Comparison of ENCODE assay signal across 14 cellular contexts in the genomic region with DNA sequence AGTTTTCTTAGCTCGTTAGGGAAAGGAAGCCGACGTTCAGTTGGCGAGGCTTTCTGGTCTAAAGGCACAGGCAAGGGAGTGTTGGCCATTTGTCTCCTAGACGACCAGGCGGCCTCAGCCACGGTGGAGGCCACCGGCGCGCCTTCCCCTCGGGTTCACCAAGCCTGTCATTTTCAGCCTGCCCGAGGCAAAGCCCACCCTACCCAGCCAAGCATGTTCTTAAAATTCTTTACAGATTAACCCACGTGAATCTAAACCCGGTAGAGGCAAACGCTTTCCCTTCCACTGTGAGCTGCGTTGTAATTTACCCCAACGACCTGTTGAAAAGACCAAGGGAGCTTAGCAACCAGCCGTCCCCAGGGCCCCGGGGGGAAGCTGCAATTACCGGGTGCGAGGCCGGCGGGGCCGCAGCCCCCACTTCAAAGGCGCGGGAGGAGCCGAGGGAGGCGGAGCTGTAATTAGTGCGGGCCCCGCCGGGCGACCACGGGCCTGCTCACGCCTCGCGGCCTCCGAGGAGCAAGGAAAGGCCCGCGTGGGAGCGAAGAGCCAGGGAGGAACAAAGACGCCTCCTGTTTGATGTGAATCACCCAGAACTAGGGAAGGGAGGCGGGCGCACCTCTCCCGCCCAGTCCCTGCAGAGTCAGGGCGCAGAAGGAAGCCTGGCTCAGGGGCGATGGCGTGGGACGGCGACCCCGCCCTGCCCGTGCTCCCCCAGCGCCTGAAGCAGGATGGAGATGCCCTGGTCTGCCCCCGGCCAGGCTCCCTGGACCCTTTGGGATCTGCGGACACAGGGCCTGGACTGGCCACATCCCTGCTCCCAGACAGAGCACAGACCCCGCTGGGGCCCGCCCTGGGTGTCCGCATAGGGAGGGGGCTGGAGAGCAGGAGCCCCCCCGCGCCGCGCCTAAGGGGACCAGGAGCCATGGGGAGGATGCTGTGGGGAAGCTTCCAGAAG. TPM values are rescaled to one million over a fixed set of nuclear protein-coding genes. Genes with fewer than 3 reads are reported as not detected.
DNase-seq lines count a peak whose midpoint lies in the region; ATAC-seq and TF ChIP-seq lines count a peak whose summit lies in the region.
"Had no signal": no experiment of that assay in that cellular context is flagged by ENCODE, and none has a peak within 500 bp of the region (broad histone marks: within the 10 kb centered on the region; RNA-seq: fewer than 3 reads in every experiment).

No MANE protein-coding gene starts in this region.

- DNase-seq in GM23338 (ENCODE audit: low spot score) (peak; percentile 63), NCI-H2227 treated with DMSO at 0.1 percent for 48 hours (lab: John Stamatoyannopoulos, UW) (peak; percentile 84), endodermal cell (peak; percentile 63), posterior vena cava (ENCODE audit: low spot score) (peak; percentile 72), NCI-H345 (lab: John Stamatoyannopoulos, UW) (no peak), stomach (no peak), occipital lobe (lab: John Stamatoyannopoulos, UW) (no peak)
- DNase-seq: activated CD8-positive, alpha-beta memory T cell treated with anti-CD3 and anti-CD28 coated beads, Interleukin-2, amount 50 U/mL, for 4 hours; DMS79 treated with DMSO at 0.1 percent for 48 hours; NCI-H2029 had no signal

- no peaks in the 10 kb centered on the region for H3K9me2 ChIP-seq in GM23338 (ENCODE audit: insufficient read depth)

- H3K27me3 ChIP-seq in GM23338 (ENCODE audit: insufficient read depth) = peaks cover 22% of the 10 kb centered on the region
- peaks cover 8% of the 10 kb centered on the region for H3K27me3 ChIP-seq in endodermal cell (ENCODE audit: control insufficient read depth, insufficient read depth, low read length, poor library complexity, severe bottlenecking)
- H3K27me3 ChIP-seq in stomach = peaks cover 0 to 99% (median 33%) of the 10 kb centered on the region in 3 donors

- WGBS in endodermal cell (ENCODE audit: insufficient coverage in 1 of 2, insufficient read length in 1 of 2), 2 experiments = 44 to 59% methylated on average over 20 to 61 of the region's 61 CpGs
- WGBS in stomach, 5 donors = 21 to 29% (median 24%) methylated on average over 43 to 61 of the region's 61 CpGs

- H3K36me3 ChIP-seq in GM23338 (ENCODE audit: insufficient read depth) (no peaks in the 10 kb centered on the region), endodermal cell (ENCODE audit: control insufficient read depth, insufficient read depth, low read length) (no peaks in the 10 kb centered on the region), stomach (no peaks in the 10 kb centered on the region)
- H3K36me3 ChIP-seq: pancreas, SJSA1 had no signal

- H3F3A ChIP-seq in GM23338 (replicated peaks; ENCODE audit: low read depth) = 0 out of 2 replicates have a peak, but pooled peaks cover 7% of the 10 kb centered on the region

- TF ChIP-seq CTCF in GM23338 (conservative IDR thresholded peaks at IDR 0.05; ENCODE audit: low read depth in 2 of 2) = no peak
- TF ChIP-seq CTCF in endodermal cell (conservative IDR thresholded peaks at IDR 0.05) = no peak
- TF ChIP-seq CTCF in stomach (IDR thresholded peaks at IDR 0.05) = no peak

- no peak for TF ChIP-seq EP300 in stomach (IDR thresholded peaks at IDR 0.05)

- H3K4me3 ChIP-seq in GM23338 (peak overlapping the region; percentile 50), endodermal cell (ENCODE audit: low read length) (no peak overlapping the region), stomach (no peak overlapping the region)
- H3K4me3 ChIP-seq: pancreas, SJSA1 had no signal

- H3K4me1 Mint-ChIP-seq in GM23338 = peaks cover 18% of the 10 kb centered on the region
- H3K4me1 Mint-ChIP-seq in endodermal cell = peaks cover 10% of the 10 kb centered on the region

- H3K79me2 ChIP-seq in GM23338 (replicated peaks; ENCODE audit: insufficient read depth) = no peaks in the 10 kb centered on the region

- intact Hi-C loops in posterior vena cava (cut with DNase I) = no loop called here
- intact Hi-C loops in stomach (cut with DNase I; ENCODE audit: low total_unique reads) = no loop called here

- no peaks in the 10 kb centered on the region for H3K9me3 ChIP-seq in endodermal cell (ENCODE audit: control insufficient read depth, low read length)
- no peaks in the 10 kb centered on the region for H3K9me3 ChIP-seq in stomach
- H3K9me3 ChIP-seq: pancreas, SJSA1 had no signal

- no peak for TF ChIP-seq POLR2A in stomach (IDR thresholded peaks at IDR 0.05)

- H3K36me3 Mint-ChIP-seq in GM23338 (ENCODE audit: low read depth) (no peaks in the 10 kb centered on the region), endodermal cell (ENCODE audit: low read depth) (no peaks in the 10 kb centered on the region)

- peak overlapping the region; percentile 78 for H3K4me2 ChIP-seq in GM23338

- no peaks in the 10 kb centered on the region for H4K20me1 ChIP-seq in GM23338 (replicated peaks; ENCODE audit: insufficient read depth)

- ATAC-seq in GM23338 (peak; percentile 62), GM19023 (IDR thresholded peaks at IDR 0.05; ENCODE audit: unreplicated experiment) (no peak)

- H3K4me3 Mint-ChIP-seq in GM23338 (peak overlapping the region; percentile 57), endodermal cell (peak overlapping the region; percentile 40)

- H3K9me3 Mint-ChIP-seq in GM23338 (peaks cover 3% of the 10 kb centered on the region; the same call in 1 of the 3 replicates), endodermal cell (no peaks in the 10 kb centered on the region)

- H2AFZ ChIP-seq in GM23338 = peak overlapping the region; percentile 96

- H3K27me3 Mint-ChIP-seq in GM23338 (ENCODE audit: insufficient read depth, low read depth, poor library complexity) (peaks cover 31% of the 10 kb centered on the region), endodermal cell (ENCODE audit: insufficient read depth) (peaks cover 26% of the 10 kb centered on the region)

- H3K27ac Mint-ChIP-seq in GM23338 (no peak overlapping the region), endodermal cell (peak overlapping the region; percentile 25)

- H3K9ac ChIP-seq in endodermal cell (ENCODE audit: extremely low read depth, low read length, poor library complexity, severe bottlenecking) = no peak overlapping the region

- H3K27ac ChIP-seq in GM23338 (ENCODE audit: low read depth) (no peak overlapping the region), endodermal cell (ENCODE audit: low read depth, low read length) (peak overlapping the region; percentile 71), stomach (no peak overlapping the region)
- H3K27ac ChIP-seq: pancreas, SJSA1 had no signal

- peaks cover 13% of the 10 kb centered on the region for H3K4me1 ChIP-seq in GM23338 (ENCODE audit: insufficient read depth)
- no peaks in the 10 kb centered on the region for H3K4me1 ChIP-seq in endodermal cell (ENCODE audit: control insufficient read depth, insufficient read depth, low read length)
- H3K4me1 ChIP-seq in stomach = peaks cover 3 to 11% (median 7%) of the 10 kb centered on the region in 4 donors
- H3K4me1 ChIP-seq: pancreas, SJSA1 had no signal

TF ChIP-seq in GM23338, 12 proteins besides CTCF, POLR2A, EP300 and RAD21:
- TF ChIP-seq CREB1 (CRISPR knock-in tag; IDR thresholded peaks at IDR 0.05; ENCODE audit: low read depth) (no peak), EZH2 (IDR thresholded peaks at IDR 0.05; ENCODE audit: low read depth, unreplicated experiment) (peak; percentile 35)

RNA-seq across cellular contexts. Expression of a gene that starts 12.1 kb away (rescaled TPM):
- total RNA-seq in GM23338 (2014; rRNA removed; shearing (Covaris generic)) = 0.35 TPM in 1 of 2 replicates, not detected in the other
- polyA plus RNA-seq in GM23338 (2016; fragmentation: Nextera tagmentation; extraction: Ambion mirVana) (0.45 and 0.92 TPM in 2 replicates), stomach (under 1 TPM in 2 of 3 donors, not detected in 1; 0.05 to 0.06 TPM)
- total RNA-seq in endodermal cell (1 to 10 TPM; 1.5 to 6.0 TPM), posterior vena cava (under 1 TPM; 0.14 to 0.48 TPM), stomach (under 1 TPM in 2 of 5 donors, not detected in 3; 0.18 to 0.29 TPM), occipital lobe (not detected)
- polyA plus RNA-seq in endodermal cell (2013, experiment 1 of 2) = 0.32 TPM
- polyA plus RNA-seq in endodermal cell (2013, experiment 2 of 2) = 0.29 TPM
- total RNA-seq: SJSA1 had no signal

RNA-seq across cellular contexts. Expression of a gene that starts 26.5 kb away (rescaled TPM):
- total RNA-seq in GM23338 (2014; rRNA removed; shearing (Covaris generic)) = not detected in 2 replicates
- polyA plus RNA-seq in GM23338 (2016; fragmentation: Nextera tagmentation; extraction: Ambion mirVana) = not detected in 2 replicates
- total RNA-seq in endodermal cell = not detected
- polyA plus RNA-seq in endodermal cell (2013, experiment 1 of 2) = not detected
- polyA plus RNA-seq in endodermal cell (2013, experiment 2 of 2) = not detected
- not detected for total RNA-seq in posterior vena cava
- total RNA-seq in stomach = not detected
- polyA plus RNA-seq in stomach = not detected
- not detected for total RNA-seq in occipital lobe
- total RNA-seq: H4, pancreas, SJSA1 had no signal
- polyA plus RNA-seq: pancreas had no signal

RNA-seq across cellular contexts. Expression of a gene that starts 41.5 kb away (rescaled TPM):
- total RNA-seq in GM23338 (2014; rRNA removed; shearing (Covaris generic)) = not detected in 2 replicates
- polyA plus RNA-seq in GM23338 (2016; fragmentation: Nextera tagmentation; extraction: Ambion mirVana) (not detected in 2 replicates), stomach (not detected)
- total RNA-seq in endodermal cell (not detected), posterior vena cava (not detected), stomach (1 to 10 TPM in 1 of 5 donors, not detected in 4; 2.0 TPM), occipital lobe (not detected)
- not detected for polyA plus RNA-seq in endodermal cell (2013, experiment 1 of 2)
- polyA plus RNA-seq in endodermal cell (2013, experiment 2 of 2) = not detected
- total RNA-seq: H4, pancreas, SJSA1 had no signal
- polyA plus RNA-seq: pancreas had no signal

RNA-seq across cellular contexts. Expression of a gene that starts 56.7 kb away (rescaled TPM):
- not detected in 2 replicates for total RNA-seq in GM23338 (2014; rRNA removed; shearing (Covaris generic))
- polyA plus RNA-seq in GM23338 (2016; fragmentation: Nextera tagmentation; extraction: Ambion mirVana) (not detected in 2 replicates), stomach (not detected)
- total RNA-seq in endodermal cell (not detected), posterior vena cava (under 1 TPM in 1 of 2 donors, not detected in 1; 0.48 TPM), stomach (not detected), occipital lobe (not detected)
- not detected for polyA plus RNA-seq in endodermal cell (2013, experiment 1 of 2)
- polyA plus RNA-seq in endodermal cell (2013, experiment 2 of 2) = not detected
- total RNA-seq: H4, pancreas, SJSA1 had no signal
- polyA plus RNA-seq: pancreas had no signal

Comparison
In these comparisons a context has a peak if more than half of its experiments do, and no peak if none do; other contexts are left out.
1. DNase-seq: peak in GM23338 (single experiment), NCI-H2227 treated with DMSO at 0.1 percent for 48 hours (single experiment), endodermal cell (single experiment) and posterior vena cava (single experiment); none in NCI-H345 (single experiment), stomach (single experiment) and occipital lobe (single experiment).